22 cellular contexts compared by ENCODE assay signal in genomic region chr9:127223266-127223665, GRCh38. TPM values are rescaled to one million over a fixed set of nuclear protein-coding genes. Genes with fewer than 3 reads are reported as not detected.
DNase-seq lines count a peak whose midpoint lies in the region; ATAC-seq, FAIRE-seq and TF ChIP-seq lines count a peak whose summit lies in the region.
"Had no signal": no experiment of that assay in that cellular context is flagged by ENCODE, and none has a peak within 500 bp of the region (broad histone marks: within the 10 kb centered on the region; RNA-seq: fewer than 3 reads in every experiment).

No MANE protein-coding gene starts in this region.

- peaks cover 0 to 13% (median 8%) of the 10 kb centered on the region in 4 experiments; a peak in 5 of 7 replicates for H3K4me1 ChIP-seq in H1 (replicated peaks in 1 of 4; ENCODE audit: control insufficient read depth in 3 of 4, insufficient read depth in 4 of 4, low read length in 3 of 4)
- peaks cover 0 to 23% (median 20%) of the 10 kb centered on the region in 4 donors for H3K4me1 ChIP-seq in sigmoid colon

- peaks cover 2 to 7% of the 10 kb centered on the region in 2 experiments for H4K20me1 ChIP-seq in H1 (replicated peaks in 1 of 2; ENCODE audit: control insufficient read depth in 1 of 2, insufficient read depth in 2 of 2, low read length in 2 of 2)

- H3K27ac ChIP-seq in H1 (ENCODE audit: low read depth, low read length) (no peak overlapping the region), sigmoid colon (peak overlapping the region in 3 of 4 donors; percentile 16 to 83 (median 80))
- H3K27ac ChIP-seq: 22Rv1 had no signal

- no peak for TF ChIP-seq EP300 in H1 (IDR thresholded peaks at IDR 0.05; ENCODE audit: borderline replicate concordance in 1 of 2, low read depth in 2 of 2, low read length in 2 of 2)
- no peak for TF ChIP-seq EP300 in sigmoid colon (IDR thresholded peaks at IDR 0.05)

- peaks cover 4 to 10% of the 10 kb centered on the region in 2 donors for H3K27me3 Mint-ChIP-seq in stimulated activated naive B cell treated with anti-CD40 and anti-IgM and Interleukin-4, amounts not matched to agents 10 μg/mL and 1 μg/mL and 100 μg/mL, for 72 hours

- H3K27me3 ChIP-seq in H1 (replicated peaks in 1 of 4; ENCODE audit: control insufficient read depth in 3 of 4, extremely low read depth in 1 of 4, insufficient read depth in 3 of 4, low read length in 3 of 4) (peaks cover 2 to 15% (median 13%) of the 10 kb centered on the region in 4 experiments; a peak in 6 of 7 replicates), sigmoid colon (no peaks in the 10 kb centered on the region)
- H3K27me3 ChIP-seq: esophagus squamous epithelium had no signal

- no peak overlapping the region for H2AK5ac ChIP-seq in H1 (ENCODE audit: low read depth, low read length)

- H2BK12ac ChIP-seq in H1 (ENCODE audit: low read depth, low read length), result no peak overlapping the region

- ATAC-seq in HG02571 (IDR thresholded peaks at IDR 0.05; ENCODE audit: unreplicated experiment), result no peak
- ATAC-seq in stimulated activated naive B cell treated with anti-CD40 and anti-IgM and Interleukin-4, amounts not matched to agents 10 μg/mL and 1 μg/mL and 100 μg/mL, for 72 hours (replicated peaks), result no peak

- no peaks in the 10 kb centered on the region for H3K79me2 ChIP-seq in H1 (ENCODE audit: control insufficient read depth in 1 of 2, insufficient read depth in 2 of 2, low read length in 2 of 2)

- H3K4ac ChIP-seq in H1 (replicated peaks; ENCODE audit: insufficient read length, low read depth, low read length), result no peak overlapping the region

- H3K9ac ChIP-seq in H1 (replicated peaks in 1 of 4; ENCODE audit: extremely low read depth in 1 of 4, low read depth in 3 of 4, low read length in 3 of 4), result no peak overlapping the region

- DNase-seq in DMS53 (lab: John Stamatoyannopoulos, UW) (peak; percentile 23), DMS53 treated with DMSO at 0.1 percent for 48 hours (lab: John Stamatoyannopoulos, UW; ENCODE audit: unreplicated experiment) (no peak), NCI-H82 (lab: John Stamatoyannopoulos, UW) (peak; percentile 67), H1 (ENCODE audit: low read depth in 1 of 2, low spot score in 2 of 2) (no peak), sigmoid colon (no peak)
- DNase-seq in stimulated activated naive B cell treated with anti-CD40 and anti-IgM and Interleukin-4, amounts not matched to agents 10 μg/mL and 1 μg/mL and 100 μg/mL, for 72 hours, result no peak
- no peak for DNase-seq in central memory CD4-positive, alpha-beta T cell
- DNase-seq: activated gamma-delta T cell treated with Interleukin-2 at 50 U/mL for 16 hours; DND-41; esophagus squamous epithelium; mesendoderm; MM.1S; NCI-H2029 treated with DMSO at 0.1 percent for 48 hours; NCI-H526 treated with DMSO at 0.1 percent for 48 hours; occipital lobe; stimulated activated CD8-positive, alpha-beta memory T cell treated with anti-CD3 and anti-CD28 coated beads, Interleukin-4, amount 100 ng/mL, for 48 hours; trophoblast cell; WERI-Rb-1 had no signal

- H3K27ac Mint-ChIP-seq in stimulated activated naive B cell treated with anti-CD40 and anti-IgM and Interleukin-4, amounts not matched to agents 10 μg/mL and 1 μg/mL and 100 μg/mL, for 72 hours, result no peak overlapping the region

- H4K8ac ChIP-seq in H1 (ENCODE audit: extremely low read depth, insufficient read depth, low read length), result no peak overlapping the region

- H3K23ac ChIP-seq in H1 (ENCODE audit: insufficient read length), result no peak overlapping the region

- TF ChIP-seq POLR2A in H1 (IDR thresholded peaks at IDR 0.05; ENCODE audit: control extremely low read depth in 1 of 2, low read depth in 2 of 2, low read length in 2 of 2) (no peak), sigmoid colon (IDR thresholded peaks at IDR 0.05) (no peak)

- H4K91ac ChIP-seq in H1 (replicated peaks; ENCODE audit: insufficient read length, low read length), result no peak overlapping the region

- H3K14ac ChIP-seq in H1 (ENCODE audit: insufficient read length), result no peak overlapping the region

- H3K79me1 ChIP-seq in H1 (ENCODE audit: low read depth, low read length), result no peaks in the 10 kb centered on the region

- no peak overlapping the region for H3K56ac ChIP-seq in H1 (replicated peaks; ENCODE audit: insufficient read length, low read depth, low read length)

- POLR2A ChIA-PET in H1 (lab: Charles Lee; ENCODE audit: partially characterized antibody), result interaction anchor here (1.1 to 2.3 kb wide), 5 partner anchors 13 to 227 kb away, joined by 3 to 12 read pairs (median 3); partner anchors contain the start of genes LRSAM1, RPL12 and SLC2A8

- intact Hi-C loops in sigmoid colon (cut with DNase I), result no loop called here

- no peak overlapping the region for H2BK20ac ChIP-seq in H1 (ENCODE audit: low read length)

- H3K4me2 ChIP-seq in H1 (ENCODE audit: insufficient read depth in 1 of 2, low read depth in 2 of 2, low read length in 2 of 2), result peak overlapping the region; percentile 92 to 98; a peak in 3 of 4 replicates

- TF ChIP-seq CTCF in H1 (IDR thresholded peaks at IDR 0.05; ENCODE audit: control extremely low read depth in 1 of 3, insufficient read depth in 1 of 3, low read depth in 1 of 3, low read length in 3 of 3) (no peak), sigmoid colon (IDR thresholded peaks at IDR 0.05) (no peak)

- peaks cover 0 to 4% of the 10 kb centered on the region in 2 donors for H3K36me3 Mint-ChIP-seq in stimulated activated naive B cell treated with anti-CD40 and anti-IgM and Interleukin-4, amounts not matched to agents 10 μg/mL and 1 μg/mL and 100 μg/mL, for 72 hours

- peaks cover 13% of the 10 kb centered on the region for H3K23me2 ChIP-seq in H1 (ENCODE audit: low read depth, low read length)

- CTCF ChIA-PET in H1 (lab: Charles Lee; ENCODE audit: partially characterized antibody), result interaction anchor here (0.9 to 3.7 kb wide), 12 partner anchors 8 to 315 kb away, joined by 3 to 16 read pairs (median 6); partner anchors contain the start of gene SLC2A8

- H2BK120ac ChIP-seq in H1 (replicated peaks; ENCODE audit: low read depth, low read length), result no peak overlapping the region

- no peak for TF ChIP-seq RAD21 in H1 (IDR thresholded peaks at IDR 0.05 in 1 of 2, conservative IDR thresholded peaks at IDR 0.05 in 1 of 2; ENCODE audit: low read depth in 2 of 2, low read length in 2 of 2)

- H3K36me3 ChIP-seq in H1 (ENCODE audit: control insufficient read depth in 2 of 4, insufficient read depth in 4 of 4, low read length in 3 of 4) (no peaks in the 10 kb centered on the region), sigmoid colon (no peaks in the 10 kb centered on the region)
- H3K36me3 ChIP-seq: esophagus squamous epithelium had no signal

- no peak overlapping the region for H2BK5ac ChIP-seq in H1 (ENCODE audit: low read depth, low read length)

- no peak overlapping the region for H4K5ac ChIP-seq in H1 (ENCODE audit: insufficient read length, low read depth, low read length)

- H3K9me3 ChIP-seq in H1 (ENCODE audit: insufficient read depth in 2 of 2, low read depth in 1 of 2, low read length in 1 of 2) (no peaks in the 10 kb centered on the region), sigmoid colon (no peaks in the 10 kb centered on the region)
- H3K9me3 ChIP-seq: esophagus squamous epithelium had no signal

- H3K4me1 Mint-ChIP-seq in stimulated activated naive B cell treated with anti-CD40 and anti-IgM and Interleukin-4, amounts not matched to agents 10 μg/mL and 1 μg/mL and 100 μg/mL, for 72 hours, result peaks cover 25 to 32% of the 10 kb centered on the region in 2 donors

- H3K4me3 ChIP-seq in H1 (ENCODE audit: extremely low read depth in 1 of 4, insufficient read depth in 2 of 4, low read depth in 3 of 4, low read length in 4 of 4), result peak overlapping the region in 3 of 4 experiments; percentile 38 to 80 (median 56); a peak in 3 of 8 replicates
- H3K4me3 ChIP-seq in sigmoid colon, result no peak overlapping the region

- H3K18ac ChIP-seq in H1 (ENCODE audit: extremely low read depth, low read length), result 0 out of 2 replicates have a peak overlapping the region, but pooled peaks have one; percentile 27

- 79% methylated on average over 4 of the region's 4 CpGs; no CpG with 5 or more reads in 1 of the 2 experiments for WGBS in H1 (ENCODE audit: extremely low coverage in 1 of 2, insufficient coverage in 1 of 2, insufficient read length in 1 of 2, insufficient replicate concordance in 2 of 2, low coverage in 1 of 2, low lambda C conversion rate in 2 of 2, missing lambda C conversion rate in 1 of 2), 2 experiments
- 58 to 76% methylated on average over 4 of the region's 4 CpGs for WGBS in sigmoid colon, 2 donors

- 0 out of 2 replicates have a peak overlapping the region, but pooled peaks have one; percentile 22 for H2BK15ac ChIP-seq in H1 (ENCODE audit: low read length)

- H3K9me3 Mint-ChIP-seq in stimulated activated naive B cell treated with anti-CD40 and anti-IgM and Interleukin-4, amounts not matched to agents 10 μg/mL and 1 μg/mL and 100 μg/mL, for 72 hours, result no peaks in the 10 kb centered on the region

- H3K4me3 Mint-ChIP-seq in stimulated activated naive B cell treated with anti-CD40 and anti-IgM and Interleukin-4, amounts not matched to agents 10 μg/mL and 1 μg/mL and 100 μg/mL, for 72 hours, result peak overlapping the region in 1 of 2 donors; percentile 7

- H2AFZ ChIP-seq in H1 (ENCODE audit: low read length), result no peak overlapping the region

- no peak for FAIRE-seq in H1 (lab: Jason Lieb, UNC)
- FAIRE-seq: GM19239, islet of Langerhans had no signal

TF ChIP-seq in H1, 55 proteins besides CTCF, POLR2A, EP300 and RAD21:
- no peak for TF ChIP-seq TBP (IDR thresholded peaks at IDR 0.05; ENCODE audit: low read depth, low read length)
- peak; percentile 20 for TF ChIP-seq EZH2 (IDR thresholded peaks at IDR 0.05; ENCODE audit: low read depth, low read length, severe bottlenecking)

RNA-seq across cellular contexts. Expression of gene GARNL3, which starts 41.3 kb away (rescaled TPM):
- 17.3 and 18.3 TPM in 2 replicates for total RNA-seq in H1 (2021; fragmentation: NEBNext Ultra II Directional; extraction: Animal tissue kit (Norgen Biotek cat#: 25700))
- polyA plus RNA-seq in H1 (2011; rRNA removed) (5.2 and 6.5 TPM in 2 replicates), sigmoid colon (1 to 10 TPM in 2 of 3 donors, under 1 TPM in 1; 0.92 to 4.8 (median 3.0) TPM)
- 11.5 TPM for polyA plus RNA-seq in H1 (2011; cell fraction: cytosol; rRNA removed)
- polyA plus RNA-seq in H1 (2011; cell fraction: nucleus; rRNA removed), result 49.0 TPM
- 12.4 to 16.9 TPM (median 15.8 TPM) in 4 replicates for polyA plus RNA-seq in H1 (2012, experiment 1 of 2)
- 1.5 TPM for polyA plus RNA-seq in H1 (2012, experiment 2 of 2)
- 7.4 TPM for polyA plus RNA-seq in H1 (2013, experiment 1 of 2)
- polyA plus RNA-seq in H1 (2013, experiment 2 of 2), result 7.5 TPM
- polyA minus RNA-seq in H1 (2011; rRNA and poly(A)+ RNA removed), result 35.2 and 50.9 TPM in 2 replicates
- 15.3 TPM for polyA minus RNA-seq in H1 (2011; cell fraction: cytosol; rRNA and poly(A)+ RNA removed)
- 67.8 TPM for polyA minus RNA-seq in H1 (2011; cell fraction: nucleus; rRNA and poly(A)+ RNA removed)
- total RNA-seq in sigmoid colon, result 10 to 100 TPM; 10.2 to 28.0 (median 17.6) TPM

Comparison
In these comparisons a context has a peak if more than half of its experiments do, and no peak if none do; other contexts are left out.
1. DNase-seq: peak in DMS53 (single experiment) and NCI-H82 (single experiment); none in DMS53 treated with DMSO at 0.1 percent for 48 hours (single experiment), H1 (0 of 2), sigmoid colon (single experiment), stimulated activated naive B cell treated with anti-CD40 and anti-IgM and Interleukin-4, amounts not matched to agents 10 μg/mL and 1 μg/mL and 100 μg/mL, for 72 hours (single experiment) and central memory CD4-positive, alpha-beta T cell (single experiment).
2. H3K4me3 ChIP-seq: peak in H1 (3 of 4); none in sigmoid colon (0 of 4).